Comparison of ENCODE assay signal across 1 cellular context in the genomic region with DNA sequence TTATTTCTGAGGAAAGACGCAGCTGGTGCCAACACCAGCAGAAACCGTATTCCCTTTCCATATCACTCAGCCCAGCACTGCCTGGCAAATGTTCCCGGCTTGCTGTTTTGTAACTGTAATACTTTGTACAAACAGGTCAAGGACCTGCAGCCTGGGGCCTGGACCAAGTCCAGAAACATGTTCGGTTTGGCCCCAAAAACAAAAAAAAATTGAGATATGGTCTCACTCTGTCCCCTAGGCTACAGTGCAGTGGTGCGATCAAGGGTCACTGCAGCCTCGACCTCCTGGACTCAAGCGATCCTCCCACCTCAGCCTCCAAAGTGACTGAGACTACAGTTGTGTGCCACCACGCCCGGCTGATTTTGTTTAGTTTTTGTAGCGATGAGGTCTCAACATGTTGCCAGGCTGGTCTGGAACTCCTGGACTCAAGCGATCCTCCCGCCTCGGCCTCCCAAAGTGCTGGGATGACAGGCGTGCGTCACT.
TF ChIP-seq lines count a peak whose summit lies in the region.

No MANE protein-coding gene starts in this region.

TF ChIP-seq in HepG2, 621 proteins besides CTCF, POLR2A, EP300 and RAD21 (continued from another document and continues in another):
- TF ChIP-seq, protein P1, sequence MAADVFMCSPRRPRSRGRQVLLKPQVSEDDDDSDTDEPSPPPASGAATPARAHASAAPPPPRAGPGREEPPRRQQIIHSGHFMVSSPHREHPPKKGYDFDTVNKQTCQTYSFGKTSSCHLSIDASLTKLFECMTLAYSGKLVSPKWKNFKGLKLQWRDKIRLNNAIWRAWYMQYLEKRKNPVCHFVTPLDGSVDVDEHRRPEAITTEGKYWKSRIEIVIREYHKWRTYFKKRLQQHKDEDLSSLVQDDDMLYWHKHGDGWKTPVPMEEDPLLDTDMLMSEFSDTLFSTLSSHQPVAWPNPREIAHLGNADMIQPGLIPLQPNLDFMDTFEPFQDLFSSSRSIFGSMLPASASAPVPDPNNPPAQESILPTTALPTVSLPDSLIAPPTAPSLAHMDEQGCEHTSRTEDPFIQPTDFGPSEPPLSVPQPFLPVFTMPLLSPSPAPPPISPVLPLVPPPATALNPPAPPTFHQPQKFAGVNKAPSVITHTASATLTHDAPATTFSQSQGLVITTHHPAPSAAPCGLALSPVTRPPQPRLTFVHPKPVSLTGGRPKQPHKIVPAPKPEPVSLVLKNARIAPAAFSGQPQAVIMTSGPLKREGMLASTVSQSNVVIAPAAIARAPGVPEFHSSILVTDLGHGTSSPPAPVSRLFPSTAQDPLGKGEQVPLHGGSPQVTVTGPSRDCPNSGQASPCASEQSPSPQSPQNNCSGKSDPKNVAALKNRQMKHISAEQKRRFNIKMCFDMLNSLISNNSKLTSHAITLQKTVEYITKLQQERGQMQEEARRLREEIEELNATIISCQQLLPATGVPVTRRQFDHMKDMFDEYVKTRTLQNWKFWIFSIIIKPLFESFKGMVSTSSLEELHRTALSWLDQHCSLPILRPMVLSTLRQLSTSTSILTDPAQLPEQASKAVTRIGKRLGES (CRISPR knock-in tag; IDR thresholded peaks at IDR 0.05; ENCODE audit: borderline replicate concordance), result no peak
- TF ChIP-seq ELF3 (CRISPR knock-in tag; IDR thresholded peaks at IDR 0.05), result no peak
- no peak for TF ChIP-seq KLF11 (CRISPR knock-in tag; IDR thresholded peaks at IDR 0.05)
- TF ChIP-seq, protein P2, sequence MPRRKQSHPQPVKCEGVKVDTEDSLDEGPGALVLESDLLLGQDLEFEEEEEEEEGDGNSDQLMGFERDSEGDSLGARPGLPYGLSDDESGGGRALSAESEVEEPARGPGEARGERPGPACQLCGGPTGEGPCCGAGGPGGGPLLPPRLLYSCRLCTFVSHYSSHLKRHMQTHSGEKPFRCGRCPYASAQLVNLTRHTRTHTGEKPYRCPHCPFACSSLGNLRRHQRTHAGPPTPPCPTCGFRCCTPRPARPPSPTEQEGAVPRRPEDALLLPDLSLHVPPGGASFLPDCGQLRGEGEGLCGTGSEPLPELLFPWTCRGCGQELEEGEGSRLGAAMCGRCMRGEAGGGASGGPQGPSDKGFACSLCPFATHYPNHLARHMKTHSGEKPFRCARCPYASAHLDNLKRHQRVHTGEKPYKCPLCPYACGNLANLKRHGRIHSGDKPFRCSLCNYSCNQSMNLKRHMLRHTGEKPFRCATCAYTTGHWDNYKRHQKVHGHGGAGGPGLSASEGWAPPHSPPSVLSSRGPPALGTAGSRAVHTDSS (CRISPR knock-in tag; conservative IDR thresholded peaks at IDR 0.05), result no peak
- no peak for TF ChIP-seq ZNF850 (CRISPR knock-in tag; conservative IDR thresholded peaks at IDR 0.05)
- TF ChIP-seq ZNF253 (CRISPR knock-in tag; IDR thresholded peaks at IDR 0.05; ENCODE audit: borderline replicate concordance), result no peak
- TF ChIP-seq, protein P3, sequence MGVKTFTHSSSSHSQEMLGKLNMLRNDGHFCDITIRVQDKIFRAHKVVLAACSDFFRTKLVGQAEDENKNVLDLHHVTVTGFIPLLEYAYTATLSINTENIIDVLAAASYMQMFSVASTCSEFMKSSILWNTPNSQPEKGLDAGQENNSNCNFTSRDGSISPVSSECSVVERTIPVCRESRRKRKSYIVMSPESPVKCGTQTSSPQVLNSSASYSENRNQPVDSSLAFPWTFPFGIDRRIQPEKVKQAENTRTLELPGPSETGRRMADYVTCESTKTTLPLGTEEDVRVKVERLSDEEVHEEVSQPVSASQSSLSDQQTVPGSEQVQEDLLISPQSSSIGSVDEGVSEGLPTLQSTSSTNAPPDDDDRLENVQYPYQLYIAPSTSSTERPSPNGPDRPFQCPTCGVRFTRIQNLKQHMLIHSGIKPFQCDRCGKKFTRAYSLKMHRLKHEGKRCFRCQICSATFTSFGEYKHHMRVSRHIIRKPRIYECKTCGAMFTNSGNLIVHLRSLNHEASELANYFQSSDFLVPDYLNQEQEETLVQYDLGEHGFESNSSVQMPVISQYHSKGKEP (CRISPR knock-in tag; IDR thresholded peaks at IDR 0.05), result no peak
- TF ChIP-seq, protein P4, sequence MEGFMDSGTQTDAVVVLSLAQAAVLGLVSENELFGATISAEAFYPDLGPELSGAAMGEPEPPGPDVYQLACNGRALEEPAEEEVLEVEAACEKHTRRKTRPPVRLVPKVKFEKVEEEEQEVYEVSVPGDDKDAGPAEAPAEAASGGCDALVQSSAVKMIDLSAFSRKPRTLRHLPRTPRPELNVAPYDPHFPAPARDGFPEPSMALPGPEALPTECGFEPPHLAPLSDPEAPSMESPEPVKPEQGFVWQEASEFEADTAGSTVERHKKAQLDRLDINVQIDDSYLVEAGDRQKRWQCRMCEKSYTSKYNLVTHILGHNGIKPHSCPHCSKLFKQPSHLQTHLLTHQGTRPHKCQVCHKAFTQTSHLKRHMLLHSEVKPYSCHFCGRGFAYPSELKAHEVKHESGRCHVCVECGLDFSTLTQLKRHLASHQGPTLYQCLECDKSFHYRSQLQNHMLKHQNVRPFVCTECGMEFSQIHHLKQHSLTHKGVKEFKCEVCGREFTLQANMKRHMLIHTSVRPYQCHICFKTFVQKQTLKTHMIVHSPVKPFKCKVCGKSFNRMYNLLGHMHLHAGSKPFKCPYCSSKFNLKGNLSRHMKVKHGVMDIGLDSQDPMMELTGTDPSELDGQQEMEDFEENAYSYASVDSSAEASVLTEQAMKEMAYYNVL (CRISPR knock-in tag; IDR thresholded peaks at IDR 0.05; ENCODE audit: borderline replicate concordance), result no peak
- TF ChIP-seq KDM3A (CRISPR knock-in tag; IDR thresholded peaks at IDR 0.05; ENCODE audit: low read depth), result no peak
- no peak for TF ChIP-seq ZNF557 (CRISPR knock-in tag; IDR thresholded peaks at IDR 0.05)
- no peak for TF ChIP-seq MAZ (IDR thresholded peaks at IDR 0.05; ENCODE audit: borderline replicate concordance, low read depth, low read length)
- no peak for TF ChIP-seq MAZ (CRISPR knock-in tag; IDR thresholded peaks at IDR 0.05; ENCODE audit: low read depth)
- TF ChIP-seq, protein P5, sequence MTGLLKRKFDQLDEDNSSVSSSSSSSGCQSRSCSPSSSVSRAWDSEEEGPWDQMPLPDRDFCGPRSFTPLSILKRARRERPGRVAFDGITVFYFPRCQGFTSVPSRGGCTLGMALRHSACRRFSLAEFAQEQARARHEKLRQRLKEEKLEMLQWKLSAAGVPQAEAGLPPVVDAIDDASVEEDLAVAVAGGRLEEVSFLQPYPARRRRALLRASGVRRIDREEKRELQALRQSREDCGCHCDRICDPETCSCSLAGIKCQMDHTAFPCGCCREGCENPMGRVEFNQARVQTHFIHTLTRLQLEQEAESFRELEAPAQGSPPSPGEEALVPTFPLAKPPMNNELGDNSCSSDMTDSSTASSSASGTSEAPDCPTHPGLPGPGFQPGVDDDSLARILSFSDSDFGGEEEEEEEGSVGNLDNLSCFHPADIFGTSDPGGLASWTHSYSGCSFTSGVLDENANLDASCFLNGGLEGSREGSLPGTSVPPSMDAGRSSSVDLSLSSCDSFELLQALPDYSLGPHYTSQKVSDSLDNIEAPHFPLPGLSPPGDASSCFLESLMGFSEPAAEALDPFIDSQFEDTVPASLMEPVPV (CRISPR knock-in tag; IDR thresholded peaks at IDR 0.05), result no peak
- no peak for TF ChIP-seq ZNF670 (CRISPR knock-in tag; IDR thresholded peaks at IDR 0.05; ENCODE audit: borderline replicate concordance)
- no peak for TF ChIP-seq FOSL1 (CRISPR knock-in tag; IDR thresholded peaks at IDR 0.05; ENCODE audit: borderline replicate concordance)
- 0 out of 2 replicates have a peak, but pooled peaks have one; percentile 66 for TF ChIP-seq ZNF598 (CRISPR knock-in tag; IDR thresholded peaks at IDR 0.05; ENCODE audit: borderline replicate concordance)
- no peak for TF ChIP-seq MYNN (CRISPR knock-in tag; IDR thresholded peaks at IDR 0.05; ENCODE audit: low read depth)
- TF ChIP-seq, protein P6, sequence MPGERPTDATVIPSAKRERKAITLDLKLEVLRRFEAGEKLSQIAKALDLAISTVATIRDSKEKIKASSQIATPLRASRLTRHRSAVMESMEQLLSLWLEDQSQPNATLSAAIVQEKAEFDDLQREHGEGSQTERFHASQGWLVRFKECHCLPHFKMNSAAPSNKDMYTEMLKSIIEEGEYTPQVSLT (CRISPR knock-in tag; IDR thresholded peaks at IDR 0.05; ENCODE audit: borderline replicate concordance, low read depth), result no peak
- TF ChIP-seq CBX1 (IDR thresholded peaks at IDR 0.05; ENCODE audit: low read depth), result no peak
- no peak for TF ChIP-seq ZNF782 (CRISPR knock-in tag; IDR thresholded peaks at IDR 0.05; ENCODE audit: borderline replicate concordance)
- peak; percentile 59; the same call in 1 of the 2 replicates for TF ChIP-seq RXRB (CRISPR knock-in tag; IDR thresholded peaks at IDR 0.05; ENCODE audit: borderline replicate concordance)
- TF ChIP-seq KMT2A (CRISPR knock-in tag; IDR thresholded peaks at IDR 0.05), result no peak; the same call in 1 of the 2 replicates
- TF ChIP-seq, protein P7, sequence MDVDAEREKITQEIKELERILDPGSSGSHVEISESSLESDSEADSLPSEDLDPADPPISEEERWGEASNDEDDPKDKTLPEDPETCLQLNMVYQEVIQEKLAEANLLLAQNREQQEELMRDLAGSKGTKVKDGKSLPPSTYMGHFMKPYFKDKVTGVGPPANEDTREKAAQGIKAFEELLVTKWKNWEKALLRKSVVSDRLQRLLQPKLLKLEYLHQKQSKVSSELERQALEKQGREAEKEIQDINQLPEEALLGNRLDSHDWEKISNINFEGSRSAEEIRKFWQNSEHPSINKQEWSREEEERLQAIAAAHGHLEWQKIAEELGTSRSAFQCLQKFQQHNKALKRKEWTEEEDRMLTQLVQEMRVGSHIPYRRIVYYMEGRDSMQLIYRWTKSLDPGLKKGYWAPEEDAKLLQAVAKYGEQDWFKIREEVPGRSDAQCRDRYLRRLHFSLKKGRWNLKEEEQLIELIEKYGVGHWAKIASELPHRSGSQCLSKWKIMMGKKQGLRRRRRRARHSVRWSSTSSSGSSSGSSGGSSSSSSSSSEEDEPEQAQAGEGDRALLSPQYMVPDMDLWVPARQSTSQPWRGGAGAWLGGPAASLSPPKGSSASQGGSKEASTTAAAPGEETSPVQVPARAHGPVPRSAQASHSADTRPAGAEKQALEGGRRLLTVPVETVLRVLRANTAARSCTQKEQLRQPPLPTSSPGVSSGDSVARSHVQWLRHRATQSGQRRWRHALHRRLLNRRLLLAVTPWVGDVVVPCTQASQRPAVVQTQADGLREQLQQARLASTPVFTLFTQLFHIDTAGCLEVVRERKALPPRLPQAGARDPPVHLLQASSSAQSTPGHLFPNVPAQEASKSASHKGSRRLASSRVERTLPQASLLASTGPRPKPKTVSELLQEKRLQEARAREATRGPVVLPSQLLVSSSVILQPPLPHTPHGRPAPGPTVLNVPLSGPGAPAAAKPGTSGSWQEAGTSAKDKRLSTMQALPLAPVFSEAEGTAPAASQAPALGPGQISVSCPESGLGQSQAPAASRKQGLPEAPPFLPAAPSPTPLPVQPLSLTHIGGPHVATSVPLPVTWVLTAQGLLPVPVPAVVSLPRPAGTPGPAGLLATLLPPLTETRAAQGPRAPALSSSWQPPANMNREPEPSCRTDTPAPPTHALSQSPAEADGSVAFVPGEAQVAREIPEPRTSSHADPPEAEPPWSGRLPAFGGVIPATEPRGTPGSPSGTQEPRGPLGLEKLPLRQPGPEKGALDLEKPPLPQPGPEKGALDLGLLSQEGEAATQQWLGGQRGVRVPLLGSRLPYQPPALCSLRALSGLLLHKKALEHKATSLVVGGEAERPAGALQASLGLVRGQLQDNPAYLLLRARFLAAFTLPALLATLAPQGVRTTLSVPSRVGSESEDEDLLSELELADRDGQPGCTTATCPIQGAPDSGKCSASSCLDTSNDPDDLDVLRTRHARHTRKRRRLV (CRISPR knock-in tag; IDR thresholded peaks at IDR 0.05), result 0 out of 2 replicates have a peak, but pooled peaks have one; percentile 48
- TF ChIP-seq NFYB (CRISPR knock-in tag; IDR thresholded peaks at IDR 0.05), result no peak
- TF ChIP-seq SIN3B (IDR thresholded peaks at IDR 0.05; ENCODE audit: low read length), result no peak
- no peak for TF ChIP-seq ONECUT2 (CRISPR knock-in tag; IDR thresholded peaks at IDR 0.05)
- TF ChIP-seq, protein P8, sequence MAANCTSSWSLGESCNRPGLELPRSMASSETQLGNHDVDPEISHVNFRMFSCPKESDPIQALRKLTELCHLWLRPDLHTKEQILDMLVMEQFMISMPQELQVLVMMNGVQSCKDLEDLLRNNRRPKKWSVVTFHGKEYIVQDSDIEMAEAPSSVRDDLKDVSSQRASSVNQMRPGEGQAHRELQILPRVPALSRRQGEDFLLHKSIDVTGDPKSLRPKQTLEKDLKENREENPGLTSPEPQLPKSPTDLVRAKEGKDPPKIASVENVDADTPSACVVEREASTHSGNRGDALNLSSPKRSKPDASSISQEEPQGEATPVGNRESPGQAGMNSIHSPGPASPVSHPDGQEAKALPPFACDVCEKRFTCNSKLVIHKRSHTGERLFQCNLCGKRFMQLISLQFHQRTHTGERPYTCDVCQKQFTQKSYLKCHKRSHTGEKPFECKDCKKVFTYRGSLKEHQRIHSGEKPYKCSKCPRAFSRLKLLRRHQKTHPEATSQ (CRISPR knock-in tag; IDR thresholded peaks at IDR 0.05; ENCODE audit: borderline replicate concordance), result no peak
- no peak for TF ChIP-seq GPN1 (CRISPR knock-in tag; IDR thresholded peaks at IDR 0.05; ENCODE audit: borderline replicate concordance)
- TF ChIP-seq HNRNPLL (IDR thresholded peaks at IDR 0.05; ENCODE audit: low read depth, low read length, poor library complexity, severe bottlenecking), result no peak
- peak; percentile 26; the same call in 1 of the 2 replicates for TF ChIP-seq ZNF350 (CRISPR knock-in tag; IDR thresholded peaks at IDR 0.05; ENCODE audit: borderline replicate concordance, low read depth)
- TF ChIP-seq, protein P9, sequence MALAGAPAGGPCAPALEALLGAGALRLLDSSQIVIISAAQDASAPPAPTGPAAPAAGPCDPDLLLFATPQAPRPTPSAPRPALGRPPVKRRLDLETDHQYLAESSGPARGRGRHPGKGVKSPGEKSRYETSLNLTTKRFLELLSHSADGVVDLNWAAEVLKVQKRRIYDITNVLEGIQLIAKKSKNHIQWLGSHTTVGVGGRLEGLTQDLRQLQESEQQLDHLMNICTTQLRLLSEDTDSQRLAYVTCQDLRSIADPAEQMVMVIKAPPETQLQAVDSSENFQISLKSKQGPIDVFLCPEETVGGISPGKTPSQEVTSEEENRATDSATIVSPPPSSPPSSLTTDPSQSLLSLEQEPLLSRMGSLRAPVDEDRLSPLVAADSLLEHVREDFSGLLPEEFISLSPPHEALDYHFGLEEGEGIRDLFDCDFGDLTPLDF (CRISPR knock-in tag; IDR thresholded peaks at IDR 0.05), result peak; percentile 34; the same call in 1 of the 2 replicates
- TF ChIP-seq, protein P10, sequence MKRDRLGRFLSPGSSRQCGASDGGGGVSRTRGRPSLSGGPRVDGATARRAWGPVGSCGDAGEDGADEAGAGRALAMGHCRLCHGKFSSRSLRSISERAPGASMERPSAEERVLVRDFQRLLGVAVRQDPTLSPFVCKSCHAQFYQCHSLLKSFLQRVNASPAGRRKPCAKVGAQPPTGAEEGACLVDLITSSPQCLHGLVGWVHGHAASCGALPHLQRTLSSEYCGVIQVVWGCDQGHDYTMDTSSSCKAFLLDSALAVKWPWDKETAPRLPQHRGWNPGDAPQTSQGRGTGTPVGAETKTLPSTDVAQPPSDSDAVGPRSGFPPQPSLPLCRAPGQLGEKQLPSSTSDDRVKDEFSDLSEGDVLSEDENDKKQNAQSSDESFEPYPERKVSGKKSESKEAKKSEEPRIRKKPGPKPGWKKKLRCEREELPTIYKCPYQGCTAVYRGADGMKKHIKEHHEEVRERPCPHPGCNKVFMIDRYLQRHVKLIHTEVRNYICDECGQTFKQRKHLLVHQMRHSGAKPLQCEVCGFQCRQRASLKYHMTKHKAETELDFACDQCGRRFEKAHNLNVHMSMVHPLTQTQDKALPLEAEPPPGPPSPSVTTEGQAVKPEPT (CRISPR knock-in tag; IDR thresholded peaks at IDR 0.05; ENCODE audit: low read depth), result no peak
- no peak for TF ChIP-seq TBL1XR1 (IDR thresholded peaks at IDR 0.05; ENCODE audit: borderline replicate concordance, low read length, partially characterized antibody)
- no peak for TF ChIP-seq TCF7 (IDR thresholded peaks at IDR 0.05; ENCODE audit: low read depth)
- no peak for TF ChIP-seq SATB2 (CRISPR knock-in tag; IDR thresholded peaks at IDR 0.05)
- TF ChIP-seq ZNF703 (CRISPR knock-in tag; IDR thresholded peaks at IDR 0.05; ENCODE audit: borderline replicate concordance), result no peak
- TF ChIP-seq FOXA1 (IDR thresholded peaks at IDR 0.05), result no peak
- peak; percentile 30; the same call in 1 of the 2 replicates for TF ChIP-seq FOXA1 (CRISPR knock-in tag; IDR thresholded peaks at IDR 0.05)
